Comparison of ENCODE assay signal across 10 cellular contexts in genomic region chr7:100582650-100583049, GRCh38. TPM values are rescaled to one million over a fixed set of nuclear protein-coding genes. Genes with fewer than 3 reads are reported as not detected.
DNase-seq lines count a peak whose midpoint lies in the region; TF ChIP-seq lines count a peak whose summit lies in the region.
"Had no signal": no experiment of that assay in that cellular context is flagged by ENCODE, and none has a peak within 500 bp of the region (broad histone marks: within the 10 kb centered on the region; RNA-seq: fewer than 3 reads in every experiment).

No MANE protein-coding gene starts in this region.

- TF ChIP-seq CTCF in Peyer's patch (IDR thresholded peaks at IDR 0.05) = no peak
- TF ChIP-seq CTCF in endodermal cell (conservative IDR thresholded peaks at IDR 0.05) = no peak
- TF ChIP-seq CTCF in osteoblast (IDR thresholded peaks at IDR 0.05; ENCODE audit: extremely low read depth, low read depth, low read length) = no peak

- peak overlapping the region; percentile 68 to 99 (median 96) for H3K4me3 Mint-ChIP-seq in CD4-positive, alpha-beta memory T cell
- H3K4me3 Mint-ChIP-seq in endodermal cell = no peak overlapping the region

- H3K36me3 ChIP-seq in CD4-positive, alpha-beta memory T cell (ENCODE audit: insufficient read depth, low read length) = peaks cover 47% of the 10 kb centered on the region
- H3K36me3 ChIP-seq in Peyer's patch (peaks cover 0 to 47% (median under 1%) of the 10 kb centered on the region in 3 donors), endodermal cell (ENCODE audit: control insufficient read depth, insufficient read depth, low read length) (peaks cover 36% of the 10 kb centered on the region), osteoblast (ENCODE audit: insufficient read depth, low read length) (peaks cover 46% of the 10 kb centered on the region)

- no peaks in the 10 kb centered on the region for H3K27me3 Mint-ChIP-seq in CD4-positive, alpha-beta memory T cell
- H3K27me3 Mint-ChIP-seq in endodermal cell (ENCODE audit: insufficient read depth) = no peaks in the 10 kb centered on the region

- H3K4me1 Mint-ChIP-seq in CD4-positive, alpha-beta memory T cell = peaks cover 11 to 21% (median 17%) of the 10 kb centered on the region in 4 donors
- H3K4me1 Mint-ChIP-seq in endodermal cell = peaks cover 19% of the 10 kb centered on the region

- H3K79me2 ChIP-seq in osteoblast (ENCODE audit: insufficient read depth, low read length) = peaks cover 47% of the 10 kb centered on the region

- peak overlapping the region; percentile 86 to 99 (median 96) for H3K27ac Mint-ChIP-seq in CD4-positive, alpha-beta memory T cell
- no peak overlapping the region for H3K27ac Mint-ChIP-seq in endodermal cell

- H2AFZ ChIP-seq in osteoblast (ENCODE audit: low read length) = no peak overlapping the region

- no peak overlapping the region for H3K9ac ChIP-seq in endodermal cell (ENCODE audit: extremely low read depth, low read length, poor library complexity, severe bottlenecking)

- H3K36me3 Mint-ChIP-seq in CD4-positive, alpha-beta memory T cell = peaks cover 5 to 24% of the 10 kb centered on the region in 2 donors
- peaks cover 12% of the 10 kb centered on the region for H3K36me3 Mint-ChIP-seq in endodermal cell (ENCODE audit: low read depth)

- H3K9me3 ChIP-seq in CD4-positive, alpha-beta memory T cell (ENCODE audit: control insufficient read depth in 1 of 2, low read length in 2 of 2) = no peaks in the 10 kb centered on the region
- H3K9me3 ChIP-seq in Peyer's patch (no peaks in the 10 kb centered on the region), endodermal cell (ENCODE audit: control insufficient read depth, low read length) (no peaks in the 10 kb centered on the region), osteoblast (ENCODE audit: low read depth, low read length) (no peaks in the 10 kb centered on the region)

- 93 to 98% methylated on average over 6 to 11 of the region's 11 CpGs for WGBS in endodermal cell (ENCODE audit: insufficient coverage in 1 of 2, insufficient read length in 1 of 2), 2 experiments

- no peak for TF ChIP-seq POLR2A in Peyer's patch (IDR thresholded peaks at IDR 0.05)

- H3K27me3 ChIP-seq in CD4-positive, alpha-beta memory T cell (ENCODE audit: insufficient read depth, low read length) = no peaks in the 10 kb centered on the region
- H3K27me3 ChIP-seq in Peyer's patch (no peaks in the 10 kb centered on the region), endodermal cell (ENCODE audit: control insufficient read depth, insufficient read depth, low read length, poor library complexity, severe bottlenecking) (no peaks in the 10 kb centered on the region), osteoblast (ENCODE audit: insufficient read depth, low read length) (no peaks in the 10 kb centered on the region)

- POLR2A ChIA-PET in CD4-positive, alpha-beta memory T cell (lab: Charles Lee; ENCODE audit: partially characterized antibody) = interaction anchor here (1.4 to 11.4 kb wide), 14 partner anchors 14 to 153 kb away, joined by 7 to 307 read pairs (median 65); partner anchors contain the start of genes AGFG2, GIGYF1, GNB2 and MEPCE

- intact Hi-C loops in CD4-positive, alpha-beta memory T cell (cut with micrococcal nuclease) = loop anchor here (1.0 kb wide), 1 partner anchor 12 kb away; no protein-coding TSS in a partner anchor

- H3K4me3 ChIP-seq in CD4-positive, alpha-beta memory T cell (ENCODE audit: low read length in 2 of 2) = peak overlapping the region; percentile 38 to 98
- H3K4me3 ChIP-seq in Peyer's patch (peak overlapping the region in 2 of 4 donors; percentile 92), endodermal cell (ENCODE audit: low read length) (no peak overlapping the region), osteoblast (ENCODE audit: insufficient read depth, low read length) (no peak overlapping the region)

- peaks cover 0 to 2% (median 0%) of the 10 kb centered on the region in 8 donors for H3K9me3 Mint-ChIP-seq in CD4-positive, alpha-beta memory T cell
- H3K9me3 Mint-ChIP-seq in endodermal cell = no peaks in the 10 kb centered on the region

- peaks cover 48% of the 10 kb centered on the region for H3K4me1 ChIP-seq in CD4-positive, alpha-beta memory T cell (ENCODE audit: insufficient read depth, low read length)
- H3K4me1 ChIP-seq in Peyer's patch (peaks cover 8 to 32% (median 13%) of the 10 kb centered on the region in 4 donors), endodermal cell (ENCODE audit: control insufficient read depth, insufficient read depth, low read length) (peaks cover 9% of the 10 kb centered on the region), osteoblast (ENCODE audit: insufficient read depth, low read length) (peaks cover 23% of the 10 kb centered on the region)

- DNase-seq in CD4-positive, alpha-beta memory T cell = no peak
- DNase-seq in Peyer's patch = no peak
- DNase-seq in endodermal cell = peak; percentile 31
- no peak for DNase-seq in osteoblast (ENCODE audit: insufficient read length, low spot score, missing footprints)
- DNase-seq in hypothalamus (lab: John Stamatoyannopoulos, UW) = no peak
- DNase-seq in stimulated activated CD4-positive, alpha-beta T cell treated with anti-CD3 and anti-CD28 coated beads, Interleukin-4, amount 100 ng/mL, for 1 hour = no peak
- no peak for DNase-seq in MV-4-11 (lab: John Stamatoyannopoulos, UW)
- DNase-seq in NCI-H1105 treated with DMSO at 0.1 percent for 48 hours (lab: John Stamatoyannopoulos, UW) = no peak
- DNase-seq: activated effector memory CD4-positive, alpha-beta T cell treated with Interleukin-2 at 50 U/mL for 16 hours; NCI-H345 had no signal

- CTCF ChIA-PET in CD4-positive, alpha-beta memory T cell (lab: Charles Lee; ENCODE audit: partially characterized antibody) = interaction anchor here (1.5 to 12.0 kb wide), 5 partner anchors 19 to 269 kb away, joined by 3 to 266 read pairs (median 5); partner anchors contain the start of genes MOSPD3 and SLC12A9

- H3K27ac ChIP-seq in CD4-positive, alpha-beta memory T cell (ENCODE audit: low read depth, low read length) = peak overlapping the region; percentile 79
- H3K27ac ChIP-seq in Peyer's patch = peak overlapping the region; percentile 98 to 100 (median 99)
- no peak overlapping the region for H3K27ac ChIP-seq in endodermal cell (ENCODE audit: low read depth, low read length)
- peak overlapping the region; percentile 47 for H3K27ac ChIP-seq in osteoblast (ENCODE audit: low read depth, low read length)

- H3K4me2 ChIP-seq in osteoblast (ENCODE audit: insufficient read depth, low read length) = no peak overlapping the region

- peaks cover 41% of the 10 kb centered on the region for H4K20me1 ChIP-seq in osteoblast (ENCODE audit: insufficient read depth, low read length)

RNA-seq across cellular contexts. Expression of gene LRCH4, which starts 3.3 kb away (rescaled TPM):
- total RNA-seq in CD4-positive, alpha-beta memory T cell = 100 to 1,000 TPM; 392 to 412 TPM
- 100 to 1,000 TPM; 119 to 167 TPM for polyA plus RNA-seq in CD4-positive, alpha-beta memory T cell
- total RNA-seq in Peyer's patch = 100 to 1,000 TPM in 3 of 4 donors, 10 to 100 TPM in 1; 76.7 to 232 (median 156) TPM
- 10 to 100 TPM; 49.4 to 56.0 TPM for total RNA-seq in endodermal cell
- polyA plus RNA-seq in endodermal cell (2013, experiment 1 of 2) = 50.6 TPM
- 40.0 TPM for polyA plus RNA-seq in endodermal cell (2013, experiment 2 of 2)
- total RNA-seq in osteoblast = 14.5 and 18.0 TPM in 2 replicates

RNA-seq across cellular contexts. Expression of gene FBXO24, which starts 3.5 kb away (rescaled TPM):
- total RNA-seq in CD4-positive, alpha-beta memory T cell = 1 to 10 TPM; 1.6 to 2.1 TPM
- polyA plus RNA-seq in CD4-positive, alpha-beta memory T cell = under 1 TPM; 0.36 to 0.77 TPM
- total RNA-seq in Peyer's patch (1 to 10 TPM in 2 of 4 donors, not detected in 2; 1.1 to 2.8 TPM), endodermal cell (1 to 10 TPM; 1.3 to 3.0 TPM), osteoblast (under 0.01 and 0.36 TPM in 2 replicates)
- polyA plus RNA-seq in endodermal cell (2013, experiment 1 of 2) = 2.4 TPM
- 1.4 TPM for polyA plus RNA-seq in endodermal cell (2013, experiment 2 of 2)

RNA-seq across cellular contexts. Expression of gene SAP25, which starts 8.9 kb away (rescaled TPM):
- 100 to 1,000 TPM; 119 to 126 TPM for total RNA-seq in CD4-positive, alpha-beta memory T cell
- polyA plus RNA-seq in CD4-positive, alpha-beta memory T cell = under 1 TPM in 1 of 2 donors, not detected in 1; 0.72 TPM
- total RNA-seq in Peyer's patch = 10 to 100 TPM in 3 of 4 donors, 1 to 10 TPM in 1; 2.5 to 18.2 (median 13.4) TPM
- total RNA-seq in endodermal cell = 1 to 10 TPM; 5.8 to 6.3 TPM
- polyA plus RNA-seq in endodermal cell (2013, experiment 1 of 2) = 5.6 TPM
- 4.6 TPM for polyA plus RNA-seq in endodermal cell (2013, experiment 2 of 2)
- not detected in 2 replicates for total RNA-seq in osteoblast

RNA-seq across cellular contexts. Expression of gene PCOLCE, which starts 19.5 kb away (rescaled TPM):
- total RNA-seq in CD4-positive, alpha-beta memory T cell = 10 to 100 TPM in 1 of 2 experiments, 1 to 10 TPM in 1; 7.2 to 10.6 TPM
- polyA plus RNA-seq in CD4-positive, alpha-beta memory T cell = 1 to 10 TPM; 1.3 to 1.6 TPM
- 10 to 100 TPM in 2 of 4 donors, 1 to 10 TPM in 2; 1.8 to 53.6 (median 9.8) TPM for total RNA-seq in Peyer's patch
- 10 to 100 TPM; 17.5 to 37.7 TPM for total RNA-seq in endodermal cell
- 47.4 TPM for polyA plus RNA-seq in endodermal cell (2013, experiment 1 of 2)
- 40.5 TPM for polyA plus RNA-seq in endodermal cell (2013, experiment 2 of 2)
- 231 and 259 TPM in 2 replicates for total RNA-seq in osteoblast

RNA-seq across cellular contexts. Expression of gene MOSPD3, which starts 29.7 kb away (rescaled TPM):
- 10 to 100 TPM; 13.4 to 15.6 TPM for total RNA-seq in CD4-positive, alpha-beta memory T cell
- polyA plus RNA-seq in CD4-positive, alpha-beta memory T cell = 10 to 100 TPM; 24.6 to 32.1 TPM
- total RNA-seq in Peyer's patch = 10 to 100 TPM in 1 of 4 donors, 1 to 10 TPM in 3; 5.0 to 14.2 (median 7.3) TPM
- 10 to 100 TPM; 19.8 to 25.5 TPM for total RNA-seq in endodermal cell
- 33.1 TPM for polyA plus RNA-seq in endodermal cell (2013, experiment 1 of 2)
- polyA plus RNA-seq in endodermal cell (2013, experiment 2 of 2) = 32.4 TPM
- total RNA-seq in osteoblast = 5.1 and 7.1 TPM in 2 replicates

Comparison
In these comparisons a context has a peak if more than half of its experiments do, and no peak if none do; other contexts are left out.
1. H3K4me3 ChIP-seq: peak in CD4-positive, alpha-beta memory T cell (2 of 2); none in endodermal cell (single experiment) and osteoblast (single experiment).
2. RNA of gene SAP25, which starts 8.9 kb away (total RNA-seq): 119 to 126 TPM in CD4-positive, alpha-beta memory T cell; 2.5 to 18.2 TPM in Peyer's patch, 5.8 to 6.3 TPM in endodermal cell and not detected in osteoblast; every median in the first group is over 4 times any median in the second.